Comparison of ENCODE assay signal across 16 cellular contexts in the genomic region with DNA sequence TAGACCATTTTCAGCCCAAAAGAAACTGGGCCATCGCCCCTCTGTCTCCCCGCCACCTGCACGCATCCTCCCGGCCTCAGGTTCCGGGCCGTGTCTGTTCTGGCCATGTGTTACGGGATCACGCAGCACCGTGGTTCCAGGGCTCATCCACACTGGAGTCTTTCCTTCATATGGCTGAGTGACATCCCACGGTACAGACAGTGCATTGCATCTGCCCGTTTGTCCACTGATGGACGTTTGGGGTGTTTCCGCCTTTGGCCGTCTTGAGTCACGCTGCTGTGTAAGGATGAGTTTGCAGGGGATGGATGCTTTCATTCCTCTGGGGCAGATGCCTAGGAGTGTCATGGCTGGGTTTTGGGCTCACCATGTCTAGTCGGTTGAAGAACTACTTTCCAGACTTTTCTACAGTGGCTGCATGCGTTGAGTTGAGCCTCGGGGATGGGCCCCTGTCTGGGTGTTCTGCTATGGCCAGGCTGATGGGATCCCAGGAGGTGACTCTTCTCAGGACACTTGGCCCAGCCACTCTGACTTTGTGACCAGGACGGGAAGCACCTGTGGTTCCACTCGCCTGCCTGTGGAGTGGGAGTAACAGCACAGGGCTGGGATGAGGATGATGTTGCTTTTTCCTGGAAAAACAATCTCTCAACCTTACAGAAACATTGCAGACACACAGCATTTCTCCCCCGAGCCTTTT. TPM values are rescaled to one million over a fixed set of nuclear protein-coding genes. Genes with fewer than 3 reads are reported as not detected.
A peak's percentile ranks its signal among the peaks of the same experiment; 100 is the strongest.
DNase-seq lines count a peak whose midpoint lies in the region; ATAC-seq and TF ChIP-seq lines count a peak whose summit lies in the region.
"Had no signal": no experiment of that assay in that cellular context is flagged by ENCODE, and none has a peak within 500 bp of the region (broad histone marks: within the 10 kb centered on the region; RNA-seq: fewer than 3 reads in every experiment).

No MANE protein-coding gene starts in this region.

- peaks cover 6% of the 10 kb centered on the region for H3K36me3 ChIP-seq in mammary epithelial cell (ENCODE audit: insufficient read depth, low read length)
- H3K36me3 ChIP-seq in neutrophil: peaks cover 14% of the 10 kb centered on the region
- H3K36me3 ChIP-seq in transverse colon: peaks cover 0 to 2% (median 0%) of the 10 kb centered on the region in 4 donors

- H3K18ac ChIP-seq in H9 (ENCODE audit: insufficient read length, low read depth, low read length): no peak overlapping the region

- no peak overlapping the region for H4K8ac ChIP-seq in H9 (replicated peaks; ENCODE audit: insufficient read length, low read depth, low read length)

- H3K4me1 ChIP-seq in mammary epithelial cell (ENCODE audit: insufficient read depth, low read length) (peaks cover 28% of the 10 kb centered on the region), H9 (ENCODE audit: insufficient read depth, low read length) (no peaks in the 10 kb centered on the region), neutrophil (ENCODE audit: control insufficient read depth in 1 of 2, insufficient read depth in 1 of 2, low read depth in 1 of 2, low read length in 1 of 2) (peaks cover 24 to 34% of the 10 kb centered on the region in 2 experiments), transverse colon (peaks cover 7 to 8% (median 8%) of the 10 kb centered on the region in 4 donors)

- no peak overlapping the region for H3K23ac ChIP-seq in H9 (ENCODE audit: insufficient read length, low read depth, low read length)

- TF ChIP-seq EP300 in transverse colon (IDR thresholded peaks at IDR 0.05; ENCODE audit: low read depth): no peak

- DNase-seq in MCF 10A (ENCODE audit: unreplicated experiment) (no peak), mammary epithelial cell (no peak), H9 (no peak), WTC11 (ENCODE audit: low spot score) (no peak), transverse colon (no peak), AG20443 (ENCODE audit: low spot score) (no peak), ACHN (no peak)
- DNase-seq: activated CD8-positive, alpha-beta memory T cell treated with anti-CD3 and anti-CD28 coated beads for 24 hours; adrenal gland; DMS79; GM23248; kidney glomerular epithelial cell; NCI-H187; testis had no signal

- no peak overlapping the region for H2BK15ac ChIP-seq in H9 (ENCODE audit: low read depth, low read length)

- H2AFZ ChIP-seq in mammary epithelial cell (ENCODE audit: low read depth, low read length) (no peak overlapping the region), H9 (ENCODE audit: low read length) (no peak overlapping the region)
- H2AFZ ChIP-seq: GM23248 had no signal

- H3K14ac ChIP-seq in H9 (ENCODE audit: insufficient read depth, low read length): no peak overlapping the region

- TF ChIP-seq CTCF in MCF 10A (IDR thresholded peaks at IDR 0.05; ENCODE audit: unreplicated experiment) (no peak), mammary epithelial cell (conservative IDR thresholded peaks at IDR 0.05 in 1 of 2, IDR thresholded peaks at IDR 0.05 in 1 of 2; ENCODE audit: extremely low read depth in 1 of 2, insufficient read depth in 1 of 2, low read depth in 1 of 2, low read length in 2 of 2) (no peak), H9 (conservative IDR thresholded peaks at IDR 0.05) (no peak), WTC11 (IDR thresholded peaks at IDR 0.05) (no peak), neutrophil (IDR thresholded peaks at IDR 0.05) (no peak), transverse colon (IDR thresholded peaks at IDR 0.05) (no peak)

- no peak overlapping the region for H3K4ac ChIP-seq in H9 (ENCODE audit: low read depth, low read length)

- no peak overlapping the region for H2BK120ac ChIP-seq in H9 (ENCODE audit: low read depth, low read length, poor library complexity, severe bottlenecking)

- H2AK5ac ChIP-seq in H9 (ENCODE audit: insufficient read length, low read length): no peak overlapping the region

- intact Hi-C loops in MCF 10A (cut with micrococcal nuclease): no loop called here
- intact Hi-C loops in mammary epithelial cell (cut with micrococcal nuclease): no loop called here
- intact Hi-C loops in transverse colon (cut with DNase I; ENCODE audit: low total_unique reads): no loop called here

- H4K91ac ChIP-seq in H9 (ENCODE audit: insufficient read length, low read depth, low read length): no peak overlapping the region

- dilution Hi-C loops in mammary epithelial cell (cut with HindIII; ENCODE audit: low sequenced_read_pairs): no loop called here

- H3K9me3 ChIP-seq in mammary epithelial cell (replicated peaks; ENCODE audit: insufficient read depth, low read length): no peaks in the 10 kb centered on the region
- no peaks in the 10 kb centered on the region for H3K9me3 ChIP-seq in H9 (ENCODE audit: control insufficient read depth, low read depth, low read length)
- no peaks in the 10 kb centered on the region for H3K9me3 ChIP-seq in neutrophil
- no peaks in the 10 kb centered on the region for H3K9me3 ChIP-seq in transverse colon
- H3K9me3 ChIP-seq: adrenal gland, heart left ventricle, testis had no signal

- no peak overlapping the region for H3K9ac ChIP-seq in mammary epithelial cell (ENCODE audit: insufficient read depth, low read length)
- H3K9ac ChIP-seq in H9 (ENCODE audit: extremely low read depth, insufficient read length, low read length): no peak overlapping the region
- H3K9ac ChIP-seq: GM23248 had no signal

- H3K4me1 Mint-ChIP-seq in MCF 10A (ENCODE audit: insufficient read depth, unreplicated experiment) (peaks cover 10% of the 10 kb centered on the region), H9 (peaks cover 0 to 2% of the 10 kb centered on the region in 2 experiments; a peak in 1 of 4 replicates), WTC11 (0 out of 2 replicates have a peak, but pooled peaks cover 5% of the 10 kb centered on the region)

- H2BK5ac ChIP-seq in H9 (ENCODE audit: insufficient read length, low read length): no peak overlapping the region

- H2BK20ac ChIP-seq in H9 (ENCODE audit: low read depth, low read length, poor library complexity, severe bottlenecking): no peak overlapping the region

- no peak for ATAC-seq in WTC11
- ATAC-seq: heart left ventricle had no signal

- H2BK12ac ChIP-seq in H9 (ENCODE audit: insufficient read length, low read depth, low read length): no peak overlapping the region

- H4K5ac ChIP-seq in H9 (ENCODE audit: insufficient read length, low read depth, low read length): no peak overlapping the region

- no peaks in the 10 kb centered on the region for H3K9me3 Mint-ChIP-seq in MCF 10A (ENCODE audit: unreplicated experiment)
- H3K9me3 Mint-ChIP-seq in H9: no peaks in the 10 kb centered on the region
- no peaks in the 10 kb centered on the region for H3K9me3 Mint-ChIP-seq in WTC11

- peaks cover 3% of the 10 kb centered on the region for H3K79me2 ChIP-seq in mammary epithelial cell (ENCODE audit: insufficient read depth, low read length)
- no peaks in the 10 kb centered on the region for H3K79me2 ChIP-seq in H9 (ENCODE audit: insufficient read depth, low read length)

- peaks cover 28% of the 10 kb centered on the region for H3K36me3 Mint-ChIP-seq in MCF 10A (ENCODE audit: insufficient read depth, unreplicated experiment)
- H3K36me3 Mint-ChIP-seq in H9 (ENCODE audit: insufficient read depth in 1 of 3, low read depth in 3 of 3): peaks cover 23 to 42% (median 39%) of the 10 kb centered on the region in 3 experiments; a peak in 6 of 7 replicates
- H3K36me3 Mint-ChIP-seq in WTC11: peaks cover 23% of the 10 kb centered on the region

- H3K27ac ChIP-seq in mammary epithelial cell (ENCODE audit: insufficient read depth, low read depth, low read length) (no peak overlapping the region), H9 (ENCODE audit: insufficient read length, low read depth, low read length) (no peak overlapping the region), neutrophil (peak overlapping the region; percentile 91), transverse colon (no peak overlapping the region)
- H3K27ac ChIP-seq: adrenal gland, GM23248, testis had no signal

- no peaks in the 10 kb centered on the region for H4K20me1 ChIP-seq in mammary epithelial cell (ENCODE audit: insufficient read depth, low read length)
- no peaks in the 10 kb centered on the region for H4K20me1 ChIP-seq in H9 (ENCODE audit: control insufficient read depth, insufficient read depth, insufficient read length)

- H3K4me3 ChIP-seq in mammary epithelial cell (replicated peaks in 1 of 3; ENCODE audit: insufficient read depth in 1 of 3, low read depth in 2 of 3, low read length in 3 of 3) (no peak overlapping the region), neutrophil (ENCODE audit: low read depth in 1 of 2, low read length in 1 of 2) (no peak overlapping the region), transverse colon (no peak overlapping the region)
- H3K4me3 ChIP-seq: adrenal gland, GM23248, heart left ventricle, testis had no signal

- H3K23me2 ChIP-seq in H9 (ENCODE audit: insufficient read length, low read depth, low read length, poor library complexity, severe bottlenecking): no peaks in the 10 kb centered on the region

- H3K27me3 Mint-ChIP-seq in MCF 10A (ENCODE audit: insufficient read depth, unreplicated experiment): no peaks in the 10 kb centered on the region
- no peaks in the 10 kb centered on the region for H3K27me3 Mint-ChIP-seq in H9 (ENCODE audit: low read depth)
- H3K27me3 Mint-ChIP-seq in WTC11 (ENCODE audit: low read depth): no peaks in the 10 kb centered on the region

- BruUV-seq in MCF 10A (replicated peaks; lab: Mats Ljungman, UMichigan) (TSS peak; percentile 15), mammary epithelial cell (replicated peaks; lab: Mats Ljungman, UMichigan) (no TSS peak)

- CTCF ChIA-PET in MCF 10A (lab: Yijun Ruan, JAX): no interaction called here
- CTCF ChIA-PET in mammary epithelial cell (lab: Charles Lee; ENCODE audit: low non-redundant PET): no interaction called here
- CTCF ChIA-PET in WTC11 (lab: Charles Lee): interaction anchor here (1.0 to 2.1 kb wide), 2 partner anchors 10 to 180 kb away, joined by 3 to 6 read pairs; no protein-coding TSS in a partner anchor

- no peak overlapping the region for H3T11ph ChIP-seq in H9 (ENCODE audit: low read length)

- H3K4me3 Mint-ChIP-seq in MCF 10A (ENCODE audit: unreplicated experiment) (no peak overlapping the region), H9 (no peak overlapping the region), WTC11 (no peak overlapping the region)

- WGBS in mammary epithelial cell (ENCODE audit: low coverage, missing lambda C conversion rate): 86% methylated on average over 18 of the region's 21 CpGs
- WGBS in H9 (ENCODE audit: extremely low coverage, insufficient read length, low lambda C conversion rate): no CpG with 5 or more reads among the region's 21 CpGs
- 85 to 93% methylated on average over 3 to 21 of the region's 21 CpGs for WGBS in transverse colon (ENCODE audit: low coverage in 1 of 2), 2 donors

- no peaks in the 10 kb centered on the region for H3K79me1 ChIP-seq in H9 (ENCODE audit: insufficient read depth, low read depth, low read length, poor library complexity, severe bottlenecking)

- H3K27me3 ChIP-seq in mammary epithelial cell (ENCODE audit: insufficient read depth, low read length) (no peaks in the 10 kb centered on the region), H9 (ENCODE audit: insufficient read depth, low read length) (no peaks in the 10 kb centered on the region), neutrophil (peaks cover 3% of the 10 kb centered on the region), transverse colon (no peaks in the 10 kb centered on the region)
- H3K27me3 ChIP-seq: adrenal gland, heart left ventricle, testis had no signal

- H3K4me2 ChIP-seq in mammary epithelial cell (ENCODE audit: insufficient read depth, low read depth, low read length) (no peak overlapping the region), H9 (ENCODE audit: insufficient read depth, insufficient read length, low read length) (no peak overlapping the region)

- TF ChIP-seq POLR2A in transverse colon (IDR thresholded peaks at IDR 0.05): no peak

- POLR2A ChIA-PET in MCF 10A (lab: Yijun Ruan, JAX) (interaction anchor here (0.6 to 1.0 kb wide), 2 partner anchors 39 to 58 kb away, joined by 3 to 4 read pairs; no protein-coding TSS in a partner anchor), WTC11 (lab: Charles Lee) (no interaction called here)

- H3K27ac Mint-ChIP-seq in MCF 10A (ENCODE audit: low read depth, unreplicated experiment) (no peak overlapping the region), H9 (peak overlapping the region in 2 of 3 experiments; percentile 7 to 34; a peak in 3 of 7 replicates), WTC11 (peak overlapping the region; percentile 18)

- in situ Hi-C loops in mammary epithelial cell (cut with MboI; ENCODE audit: low sequenced_read_pairs in 2 of 2) (loop anchor here in 1 of 2 donors (5.0 kb wide), 1 partner anchor 171 kb away; no protein-coding TSS in a partner anchor), transverse colon (cut with MboI; ENCODE audit: low pct_ligation_motif_present in 1 of 4, low pct_unique_long_range_greater_than_20kb in 1 of 4, low sequenced_read_pairs in 3 of 4) (loop anchor here in 2 of 4 donors (25.0 kb wide), 2 partner anchors 131 to 181 kb away; no protein-coding TSS in a partner anchor), ACHN (cut with HindIII; ENCODE audit: low pct_ligation_motif_present, low pct_unique_long_range_greater_than_20kb, low sequenced_read_pairs) (no loop called here)

- no peak overlapping the region for H3K56ac ChIP-seq in H9 (ENCODE audit: insufficient read length, low read depth, low read length)

RNA-seq across cellular contexts. Expression of a gene that starts 16.8 kb away (rescaled TPM):
- total RNA-seq in MCF 10A (2022) (43.7 and 56.0 TPM in 2 replicates), mammary epithelial cell (10 to 100 TPM; 20.7 to 40.8 TPM), H9 (2021) (73.3 and 76.7 TPM in 2 replicates), WTC11 (2021) (45.0 to 53.0 TPM (median 45.9 TPM) in 3 replicates), transverse colon (10 to 100 TPM in 2 of 4 donors, 1 to 10 TPM in 2; 5.2 to 26.1 (median 11.1) TPM)
- 21.9 TPM for polyA plus RNA-seq in mammary epithelial cell
- 134 TPM for polyA minus RNA-seq in mammary epithelial cell

RNA-seq across cellular contexts. Expression of a gene that starts 30.1 kb away (rescaled TPM):
- total RNA-seq in MCF 10A (2022) (60.5 and 75.0 TPM in 2 replicates), mammary epithelial cell (10 to 100 TPM; 10.7 to 78.9 TPM), H9 (2021) (40.7 and 44.5 TPM in 2 replicates), WTC11 (2021) (35.2 to 38.6 TPM (median 36.1 TPM) in 3 replicates), transverse colon (10 to 100 TPM; 16.1 to 61.7 (median 19.6) TPM)
- 148 TPM for polyA plus RNA-seq in mammary epithelial cell
- polyA minus RNA-seq in mammary epithelial cell: 31.7 TPM

RNA-seq across cellular contexts. Expression of a gene that starts 58.9 kb away (rescaled TPM):
- total RNA-seq in MCF 10A (2022) (58.3 and 70.6 TPM in 2 replicates), mammary epithelial cell (10 to 100 TPM; 32.5 to 35.8 TPM), H9 (2021) (13.0 TPM in 2 replicates), WTC11 (2021) (5.6 to 9.7 TPM (median 9.4 TPM) in 3 replicates), transverse colon (100 to 1,000 TPM in 1 of 4 donors, 10 to 100 TPM in 3; 59.9 to 116 (median 85.3) TPM)
- 13.1 TPM for polyA plus RNA-seq in mammary epithelial cell
- polyA minus RNA-seq in mammary epithelial cell: 49.0 TPM
